In genomic region chr7:1372063-1372462, GRCh38 we compare ENCODE assay signal across 33 cellular contexts.
"Had no signal": no experiment of that assay in that cellular context is flagged by ENCODE, and none has a peak within 500 bp of the region (broad histone marks: within the 10 kb centered on the region; RNA-seq: fewer than 3 reads in every experiment).

No MANE protein-coding gene starts in this region.

- H3K4me3 ChIP-seq: adrenal gland, body of pancreas, breast epithelium had no signal

- DNase-seq: activated B cell treated with CpG ODN at 0.5 μM for 24 hours; activated CD4-positive, alpha-beta memory T cell treated with anti-CD3 and anti-CD28 coated beads for 36 hours; activated CD4-positive, alpha-beta T cell treated with anti-CD3 and anti-CD28 coated beads for 4 hours; activated CD4-positive, alpha-beta T cell treated with anti-CD3 and anti-CD28 coated beads, Interleukin-2, amount 10 ng/mL, durations not matched to agents 24 days and 14 days; activated CD4-positive, alpha-beta T cell treated with anti-CD3 and anti-CD28 coated beads, Interleukin-2, amount 50 U/mL, for 1 hour; activated CD4-positive, alpha-beta T cell treated with anti-CD3 and anti-CD28 coated beads, Interleukin-2, amount 50 U/mL, for 4 hours; activated CD4-positive, CD25-positive, alpha-beta regulatory T cell treated with anti-CD3 and anti-CD28 coated beads, Interleukin-2, amount 50 U/mL, for 72 hours; activated CD8-positive, alpha-beta memory T cell treated with anti-CD3 and anti-CD28 coated beads, Interleukin-2, amount 50 U/mL, for 4 hours; activated CD8-positive, alpha-beta T cell treated with anti-CD3 and anti-CD28 coated beads for 36 hours; activated effector memory CD4-positive, alpha-beta T cell treated with anti-CD3 and anti-CD28 coated beads, Interleukin-2, amount 50 U/mL, for 16 hours; activated gamma-delta T cell treated with Interleukin-2 at 50 U/mL for 16 hours; activated naive CD4-positive, alpha-beta T cell; activated naive CD4-positive, alpha-beta T cell treated with anti-CD3 and anti-CD28 coated beads for 36 hours; activated naive CD4-positive, alpha-beta T cell treated with anti-CD3 and anti-CD28 coated beads, Interleukin-2, amount 50 U/mL, for 16 hours; activated naive CD8-positive, alpha-beta T cell treated with anti-CD3 and anti-CD28 coated beads for 36 hours; activated T-cell treated with anti-CD3 and anti-CD28 coated beads for 4 hours; activated T-cell treated with anti-CD3 and anti-CD28 coated beads, Interleukin-2, amount 50 U/mL, for 1 hour; activated T-cell treated with anti-CD3 and anti-CD28 coated beads, Interleukin-2, amount 50 U/mL, for 4 hours; activated T-cell treated with anti-CD3 and anti-CD28 coated beads, Interleukin-2, amount 50 U/mL, for 72 hours; adrenal gland; amniotic stem cell; body of pancreas; brain microvascular endothelial cell; central memory CD4-positive, alpha-beta T cell; T-helper 1 cell; T-helper 2 cell; T-helper 9 cell had no signal

- H3K36me3 ChIP-seq: adrenal gland, brain microvascular endothelial cell, breast epithelium had no signal

- H3K27ac ChIP-seq: adrenal gland, body of pancreas, brain microvascular endothelial cell, breast epithelium, VCaP had no signal

- FAIRE-seq: astrocyte, TTC549 had no signal

- H3K4me1 ChIP-seq: adrenal gland, body of pancreas, breast epithelium had no signal

- ATAC-seq: activated CD8-positive, alpha-beta T cell treated with anti-CD3 and anti-CD28 coated beads for 36 hours; activated naive CD4-positive, alpha-beta T cell treated with anti-CD3 and anti-CD28 coated beads, Interleukin-2, amount 50 U/mL, for 72 hours; activated T-cell treated with anti-CD3 and anti-CD28 coated beads, Interleukin-2, amount 50 U/mL, for 4 hours; activated T-cell treated with anti-CD3 and anti-CD28 coated beads, Interleukin-2, amount 50 U/mL, for 72 hours; activated T-helper 17 cell treated with anti-CD3 and anti-CD28 coated beads, Interleukin-2, amount 50 U/mL, for 72 hours; body of pancreas had no signal

- H3K9me3 ChIP-seq: adrenal gland, body of pancreas, breast epithelium had no signal
